24 cellular contexts compared by ENCODE assay signal in the genomic region with DNA sequence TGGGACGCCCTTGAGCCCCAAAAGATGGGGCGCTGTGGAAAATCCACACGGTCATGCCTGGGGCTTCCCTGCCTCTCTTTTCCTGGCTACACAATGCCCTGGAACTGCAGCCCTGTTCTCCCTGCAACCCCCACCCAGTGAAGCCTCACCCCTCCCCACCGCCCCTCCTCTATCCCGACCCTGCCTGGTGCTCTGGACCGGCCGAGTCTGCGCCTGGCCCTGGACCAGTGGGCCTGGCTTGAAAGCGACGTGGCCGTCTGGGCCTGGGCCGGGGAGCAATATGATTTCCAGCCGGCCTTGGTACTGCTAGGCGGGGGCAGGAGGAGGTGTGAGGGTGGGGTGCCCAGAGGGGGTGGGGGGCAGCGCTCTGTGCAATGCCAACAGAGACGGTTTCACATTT.
"Had no signal": no experiment of that assay in that cellular context is flagged by ENCODE, and none has a peak within 500 bp of the region (broad histone marks: within the 10 kb centered on the region; RNA-seq: fewer than 3 reads in every experiment).

No MANE protein-coding gene starts in this region.

- H3K4me3 ChIP-seq: ascending aorta, body of pancreas, MG63, SK-N-MC had no signal

- DNase-seq: activated CD4-positive, alpha-beta T cell treated with anti-CD3 and anti-CD28 coated beads for 4 hours; activated CD8-positive, alpha-beta memory T cell treated with anti-CD3 and anti-CD28 coated beads, Interleukin-2, amount 10 ng/mL, durations not matched to agents 7 days and 5 days; activated effector memory CD4-positive, alpha-beta T cell treated with Interleukin-2 at 50 U/mL for 16 hours; activated naive CD4-positive, alpha-beta T cell; activated T-cell treated with anti-CD3 and anti-CD28 coated beads, Interleukin-2, amount 50 U/mL, for 24 hours; body of pancreas; central memory CD4-positive, alpha-beta T cell; MV-4-11; NCI-H1092 treated with DMSO at 0.1 percent for 48 hours; NCI-H1417 treated with DMSO at 0.1 percent for 48 hours; NCI-H1694; NCI-H2029; NCI-H2107; NCI-H2171 treated with DMSO at 0.1 percent for 48 hours; NCI-H526 treated with DMSO at 0.1 percent for 48 hours; NCI-H82; OCI-M1; SIG-M5 had no signal

- H3K36me3 ChIP-seq: ascending aorta, MG63 had no signal

- FAIRE-seq: bronchial epithelial cell had no signal

- H3K27me3 ChIP-seq: ascending aorta, body of pancreas, MG63 had no signal

- H3K9me3 ChIP-seq: ascending aorta, body of pancreas, MG63 had no signal

- H3K4me1 ChIP-seq: body of pancreas had no signal

- H3K27ac ChIP-seq: ascending aorta, body of pancreas, SK-N-MC had no signal

- ATAC-seq: activated CD4-positive, CD25-positive, alpha-beta regulatory T cell treated with anti-CD3 and anti-CD28 coated beads, Interleukin-2, amount 50 U/mL, for 24 hours; activated CD8-positive, alpha-beta memory T cell treated with anti-CD3 and anti-CD28 coated beads, Interleukin-2, amount 10 ng/mL, durations not matched to agents 7 days and 5 days; body of pancreas; Panc1 had no signal
